Comparison of ENCODE assay signal across 8 cellular contexts in the genomic region with DNA sequence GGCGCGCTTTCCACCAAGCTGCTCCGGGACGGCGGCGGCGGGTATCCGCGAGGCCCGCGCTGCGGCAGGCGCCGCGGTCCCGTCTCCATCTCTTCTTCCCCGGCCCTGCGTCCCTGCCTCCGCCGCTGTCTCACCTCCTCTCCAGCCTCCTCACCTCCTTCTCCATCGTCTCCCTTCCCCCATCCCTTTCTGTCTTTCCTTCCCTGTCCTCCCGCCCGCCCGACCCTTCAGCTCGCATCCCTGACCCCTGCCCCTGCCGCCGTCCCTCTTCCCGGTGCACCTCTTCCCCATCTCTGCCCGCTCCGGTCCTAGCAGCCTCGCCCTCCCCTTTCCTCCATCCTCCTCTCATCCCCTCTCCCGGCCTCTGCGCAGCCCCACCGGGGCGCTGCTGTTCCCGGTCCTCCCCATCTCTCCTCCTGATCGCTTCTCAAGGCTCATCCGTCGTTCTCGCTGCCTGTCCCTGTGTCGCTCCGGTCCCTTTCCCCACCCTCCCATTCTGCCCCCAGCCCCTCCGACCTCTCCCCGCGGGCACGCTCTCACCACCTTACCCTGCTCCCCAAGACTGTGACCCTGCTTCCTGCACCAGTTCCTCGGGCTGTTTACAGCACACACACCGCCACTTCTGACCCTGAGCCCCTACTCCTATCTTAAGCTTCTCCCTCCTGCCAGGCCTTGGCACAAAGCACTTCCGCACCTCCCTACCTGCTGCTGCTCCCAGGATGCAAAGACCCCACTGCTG. TPM values are rescaled to one million over a fixed set of nuclear protein-coding genes. Genes with fewer than 3 reads are reported as not detected.
DNase-seq lines count a peak whose midpoint lies in the region; ATAC-seq, FAIRE-seq and TF ChIP-seq lines count a peak whose summit lies in the region.

No MANE protein-coding gene starts in this region.

- H3K27ac Mint-ChIP-seq in endodermal cell (peak overlapping the region; percentile 16), nephron progenitor cell (no peak overlapping the region)

- FAIRE-seq in frontal cortex (lab: Jason Lieb, UNC), result no peak

- H3K4me3 Mint-ChIP-seq in endodermal cell (peak overlapping the region; percentile 73), nephron progenitor cell (peak overlapping the region; percentile 90)

- H3K36me3 Mint-ChIP-seq in endodermal cell (ENCODE audit: low read depth), result no peaks in the 10 kb centered on the region
- H3K36me3 Mint-ChIP-seq in nephron progenitor cell (ENCODE audit: low read depth), result no peaks in the 10 kb centered on the region

- H3K4me2 ChIP-seq in SU-DHL-6 (ENCODE audit: low read depth, low read length, poor library complexity, severe bottlenecking), result peak overlapping the region; percentile 79

- no peaks in the 10 kb centered on the region for H3K36me3 ChIP-seq in SU-DHL-6 (ENCODE audit: low read length)
- no peaks in the 10 kb centered on the region for H3K36me3 ChIP-seq in endodermal cell (ENCODE audit: control insufficient read depth, insufficient read depth, low read length)

- ATAC-seq in HG03139 (IDR thresholded peaks at IDR 0.05; ENCODE audit: unreplicated experiment), result no peak
- no peak for ATAC-seq in HG02884 (IDR thresholded peaks at IDR 0.05; ENCODE audit: unreplicated experiment)

- H3K27me3 ChIP-seq in SU-DHL-6 (ENCODE audit: low read length), result no peaks in the 10 kb centered on the region
- H3K27me3 ChIP-seq in endodermal cell (ENCODE audit: control insufficient read depth, insufficient read depth, low read length, poor library complexity, severe bottlenecking), result peaks cover 6% of the 10 kb centered on the region

- TF ChIP-seq CTCF in HFF-Myc (IDR thresholded peaks at IDR 0.05; ENCODE audit: low read depth, low read length, missing control alignments) (no peak), SU-DHL-6 (IDR thresholded peaks at IDR 0.05; ENCODE audit: insufficient read depth, low read length, poor library complexity, severe bottlenecking) (no peak), endodermal cell (conservative IDR thresholded peaks at IDR 0.05) (no peak), nephron progenitor cell (IDR thresholded peaks at IDR 0.05) (no peak)

- H2AFZ ChIP-seq in SU-DHL-6 (ENCODE audit: low read depth, low read length, severe bottlenecking), result no peak overlapping the region

- H3K4me3 ChIP-seq in HFF-Myc (replicated peaks; ENCODE audit: low read depth, low read length) (peak overlapping the region; percentile 70), SU-DHL-6 (ENCODE audit: insufficient read depth, low read length, poor library complexity, severe bottlenecking) (peak overlapping the region; percentile 78), endodermal cell (ENCODE audit: low read length) (peak overlapping the region; percentile 79)

- H3K27ac ChIP-seq in SU-DHL-6 (ENCODE audit: low read depth, low read length) (0 out of 2 replicates have a peak overlapping the region, but pooled peaks have one; percentile 15), endodermal cell (ENCODE audit: low read depth, low read length) (no peak overlapping the region)

- peaks cover 3% of the 10 kb centered on the region for H3K4me1 ChIP-seq in endodermal cell (ENCODE audit: control insufficient read depth, insufficient read depth, low read length)

- peak; percentile 32 for DNase-seq in EL
- DNase-seq in HFF-Myc (ENCODE audit: extremely low read depth, low read depth), result no peak
- peak; percentile 75 for DNase-seq in endodermal cell
- DNase-seq in nephron progenitor cell, result no peak
- DNase-seq in frontal cortex (ENCODE audit: low spot score in 2 of 2), result no peak

- H3K9me3 ChIP-seq in SU-DHL-6 (ENCODE audit: insufficient read depth, low read length) (no peaks in the 10 kb centered on the region), endodermal cell (ENCODE audit: control insufficient read depth, low read length) (no peaks in the 10 kb centered on the region)

- H3K9me2 ChIP-seq in SU-DHL-6 (replicated peaks; ENCODE audit: insufficient read depth, low read length), result no peaks in the 10 kb centered on the region

- peaks cover 11% of the 10 kb centered on the region for H3K27me3 Mint-ChIP-seq in endodermal cell (ENCODE audit: insufficient read depth)
- H3K27me3 Mint-ChIP-seq in nephron progenitor cell (ENCODE audit: low read depth, poor library complexity), result peaks cover 38% of the 10 kb centered on the region

- H3K9me3 Mint-ChIP-seq in endodermal cell (no peaks in the 10 kb centered on the region), nephron progenitor cell (no peaks in the 10 kb centered on the region)

- no peaks in the 10 kb centered on the region for H3K79me2 ChIP-seq in SU-DHL-6 (ENCODE audit: insufficient read depth, low read length)

- H4K20me1 ChIP-seq in SU-DHL-6 (ENCODE audit: low read depth, low read length), result no peaks in the 10 kb centered on the region

- peak overlapping the region; percentile 74 for H3K9ac ChIP-seq in SU-DHL-6 (ENCODE audit: low read length)
- no peak overlapping the region for H3K9ac ChIP-seq in endodermal cell (ENCODE audit: extremely low read depth, low read length, poor library complexity, severe bottlenecking)

- H3F3A ChIP-seq in SU-DHL-6 (ENCODE audit: insufficient read depth), result no peaks in the 10 kb centered on the region

- WGBS in endodermal cell (ENCODE audit: insufficient coverage in 1 of 2, insufficient read length in 1 of 2), 2 experiments, result 1% methylated on average over 20 to 49 of the region's 49 CpGs

- H3K4me1 Mint-ChIP-seq in endodermal cell (peaks cover 17% of the 10 kb centered on the region), nephron progenitor cell (peaks cover 41% of the 10 kb centered on the region)

RNA-seq across cellular contexts. Expression of a gene that starts 0.8 kb away (rescaled TPM):
- total RNA-seq in endodermal cell (10 to 100 TPM; 19.1 to 25.4 TPM), frontal cortex (8.2 TPM)
- 15.1 TPM for polyA plus RNA-seq in endodermal cell (2013, experiment 1 of 2)
- 12.6 TPM for polyA plus RNA-seq in endodermal cell (2013, experiment 2 of 2)

RNA-seq across cellular contexts. Expression of a gene that starts 52.7 kb away (rescaled TPM):
- total RNA-seq in endodermal cell (10 to 100 TPM; 14.9 to 22.9 TPM), frontal cortex (4.5 TPM)
- polyA plus RNA-seq in endodermal cell (2013, experiment 1 of 2), result 6.6 TPM
- 6.0 TPM for polyA plus RNA-seq in endodermal cell (2013, experiment 2 of 2)

Comparison
In these comparisons a context has a peak if more than half of its experiments do, and no peak if none do; other contexts are left out.
1. DNase-seq: peak in EL (single experiment) and endodermal cell (single experiment); none in HFF-Myc (single experiment), nephron progenitor cell (single experiment) and frontal cortex (0 of 2).
2. Peak in every context shown above with its lines, with median percentiles within 50 percentile points of each other: H3K4me3 ChIP-seq.